Comparison of ENCODE assay signal across 1 cellular context in the genomic region with DNA sequence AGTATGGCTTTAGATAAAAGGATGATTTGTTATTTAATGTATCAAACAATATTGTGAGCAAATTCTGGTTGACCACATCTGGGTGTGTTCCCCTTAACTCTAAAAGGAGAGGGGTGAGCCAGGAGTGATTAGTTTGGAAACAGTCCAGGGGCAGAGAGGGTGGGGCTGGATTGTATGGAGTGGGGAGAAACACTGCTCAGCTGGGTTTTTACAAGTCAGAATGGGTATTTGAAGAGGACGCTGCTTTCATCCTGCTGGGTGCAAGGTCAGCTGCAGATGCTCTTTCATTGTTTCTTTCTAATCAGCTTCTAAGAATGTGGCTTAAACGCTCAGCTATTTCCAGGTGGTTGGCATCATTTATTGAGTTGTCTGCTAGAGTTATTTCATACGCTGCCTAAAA.
TF ChIP-seq lines count a peak whose summit lies in the region.

No MANE protein-coding gene starts in this region.

TF ChIP-seq in GM23338, 12 proteins besides CTCF, POLR2A, EP300 and RAD21 (continued from another document):
- TF ChIP-seq, protein P1, sequence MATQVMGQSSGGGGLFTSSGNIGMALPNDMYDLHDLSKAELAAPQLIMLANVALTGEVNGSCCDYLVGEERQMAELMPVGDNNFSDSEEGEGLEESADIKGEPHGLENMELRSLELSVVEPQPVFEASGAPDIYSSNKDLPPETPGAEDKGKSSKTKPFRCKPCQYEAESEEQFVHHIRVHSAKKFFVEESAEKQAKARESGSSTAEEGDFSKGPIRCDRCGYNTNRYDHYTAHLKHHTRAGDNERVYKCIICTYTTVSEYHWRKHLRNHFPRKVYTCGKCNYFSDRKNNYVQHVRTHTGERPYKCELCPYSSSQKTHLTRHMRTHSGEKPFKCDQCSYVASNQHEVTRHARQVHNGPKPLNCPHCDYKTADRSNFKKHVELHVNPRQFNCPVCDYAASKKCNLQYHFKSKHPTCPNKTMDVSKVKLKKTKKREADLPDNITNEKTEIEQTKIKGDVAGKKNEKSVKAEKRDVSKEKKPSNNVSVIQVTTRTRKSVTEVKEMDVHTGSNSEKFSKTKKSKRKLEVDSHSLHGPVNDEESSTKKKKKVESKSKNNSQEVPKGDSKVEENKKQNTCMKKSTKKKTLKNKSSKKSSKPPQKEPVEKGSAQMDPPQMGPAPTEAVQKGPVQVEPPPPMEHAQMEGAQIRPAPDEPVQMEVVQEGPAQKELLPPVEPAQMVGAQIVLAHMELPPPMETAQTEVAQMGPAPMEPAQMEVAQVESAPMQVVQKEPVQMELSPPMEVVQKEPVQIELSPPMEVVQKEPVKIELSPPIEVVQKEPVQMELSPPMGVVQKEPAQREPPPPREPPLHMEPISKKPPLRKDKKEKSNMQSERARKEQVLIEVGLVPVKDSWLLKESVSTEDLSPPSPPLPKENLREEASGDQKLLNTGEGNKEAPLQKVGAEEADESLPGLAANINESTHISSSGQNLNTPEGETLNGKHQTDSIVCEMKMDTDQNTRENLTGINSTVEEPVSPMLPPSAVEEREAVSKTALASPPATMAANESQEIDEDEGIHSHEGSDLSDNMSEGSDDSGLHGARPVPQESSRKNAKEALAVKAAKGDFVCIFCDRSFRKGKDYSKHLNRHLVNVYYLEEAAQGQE (IDR thresholded peaks at IDR 0.05; ENCODE audit: unreplicated experiment) = no peak
- TF ChIP-seq, protein P2, sequence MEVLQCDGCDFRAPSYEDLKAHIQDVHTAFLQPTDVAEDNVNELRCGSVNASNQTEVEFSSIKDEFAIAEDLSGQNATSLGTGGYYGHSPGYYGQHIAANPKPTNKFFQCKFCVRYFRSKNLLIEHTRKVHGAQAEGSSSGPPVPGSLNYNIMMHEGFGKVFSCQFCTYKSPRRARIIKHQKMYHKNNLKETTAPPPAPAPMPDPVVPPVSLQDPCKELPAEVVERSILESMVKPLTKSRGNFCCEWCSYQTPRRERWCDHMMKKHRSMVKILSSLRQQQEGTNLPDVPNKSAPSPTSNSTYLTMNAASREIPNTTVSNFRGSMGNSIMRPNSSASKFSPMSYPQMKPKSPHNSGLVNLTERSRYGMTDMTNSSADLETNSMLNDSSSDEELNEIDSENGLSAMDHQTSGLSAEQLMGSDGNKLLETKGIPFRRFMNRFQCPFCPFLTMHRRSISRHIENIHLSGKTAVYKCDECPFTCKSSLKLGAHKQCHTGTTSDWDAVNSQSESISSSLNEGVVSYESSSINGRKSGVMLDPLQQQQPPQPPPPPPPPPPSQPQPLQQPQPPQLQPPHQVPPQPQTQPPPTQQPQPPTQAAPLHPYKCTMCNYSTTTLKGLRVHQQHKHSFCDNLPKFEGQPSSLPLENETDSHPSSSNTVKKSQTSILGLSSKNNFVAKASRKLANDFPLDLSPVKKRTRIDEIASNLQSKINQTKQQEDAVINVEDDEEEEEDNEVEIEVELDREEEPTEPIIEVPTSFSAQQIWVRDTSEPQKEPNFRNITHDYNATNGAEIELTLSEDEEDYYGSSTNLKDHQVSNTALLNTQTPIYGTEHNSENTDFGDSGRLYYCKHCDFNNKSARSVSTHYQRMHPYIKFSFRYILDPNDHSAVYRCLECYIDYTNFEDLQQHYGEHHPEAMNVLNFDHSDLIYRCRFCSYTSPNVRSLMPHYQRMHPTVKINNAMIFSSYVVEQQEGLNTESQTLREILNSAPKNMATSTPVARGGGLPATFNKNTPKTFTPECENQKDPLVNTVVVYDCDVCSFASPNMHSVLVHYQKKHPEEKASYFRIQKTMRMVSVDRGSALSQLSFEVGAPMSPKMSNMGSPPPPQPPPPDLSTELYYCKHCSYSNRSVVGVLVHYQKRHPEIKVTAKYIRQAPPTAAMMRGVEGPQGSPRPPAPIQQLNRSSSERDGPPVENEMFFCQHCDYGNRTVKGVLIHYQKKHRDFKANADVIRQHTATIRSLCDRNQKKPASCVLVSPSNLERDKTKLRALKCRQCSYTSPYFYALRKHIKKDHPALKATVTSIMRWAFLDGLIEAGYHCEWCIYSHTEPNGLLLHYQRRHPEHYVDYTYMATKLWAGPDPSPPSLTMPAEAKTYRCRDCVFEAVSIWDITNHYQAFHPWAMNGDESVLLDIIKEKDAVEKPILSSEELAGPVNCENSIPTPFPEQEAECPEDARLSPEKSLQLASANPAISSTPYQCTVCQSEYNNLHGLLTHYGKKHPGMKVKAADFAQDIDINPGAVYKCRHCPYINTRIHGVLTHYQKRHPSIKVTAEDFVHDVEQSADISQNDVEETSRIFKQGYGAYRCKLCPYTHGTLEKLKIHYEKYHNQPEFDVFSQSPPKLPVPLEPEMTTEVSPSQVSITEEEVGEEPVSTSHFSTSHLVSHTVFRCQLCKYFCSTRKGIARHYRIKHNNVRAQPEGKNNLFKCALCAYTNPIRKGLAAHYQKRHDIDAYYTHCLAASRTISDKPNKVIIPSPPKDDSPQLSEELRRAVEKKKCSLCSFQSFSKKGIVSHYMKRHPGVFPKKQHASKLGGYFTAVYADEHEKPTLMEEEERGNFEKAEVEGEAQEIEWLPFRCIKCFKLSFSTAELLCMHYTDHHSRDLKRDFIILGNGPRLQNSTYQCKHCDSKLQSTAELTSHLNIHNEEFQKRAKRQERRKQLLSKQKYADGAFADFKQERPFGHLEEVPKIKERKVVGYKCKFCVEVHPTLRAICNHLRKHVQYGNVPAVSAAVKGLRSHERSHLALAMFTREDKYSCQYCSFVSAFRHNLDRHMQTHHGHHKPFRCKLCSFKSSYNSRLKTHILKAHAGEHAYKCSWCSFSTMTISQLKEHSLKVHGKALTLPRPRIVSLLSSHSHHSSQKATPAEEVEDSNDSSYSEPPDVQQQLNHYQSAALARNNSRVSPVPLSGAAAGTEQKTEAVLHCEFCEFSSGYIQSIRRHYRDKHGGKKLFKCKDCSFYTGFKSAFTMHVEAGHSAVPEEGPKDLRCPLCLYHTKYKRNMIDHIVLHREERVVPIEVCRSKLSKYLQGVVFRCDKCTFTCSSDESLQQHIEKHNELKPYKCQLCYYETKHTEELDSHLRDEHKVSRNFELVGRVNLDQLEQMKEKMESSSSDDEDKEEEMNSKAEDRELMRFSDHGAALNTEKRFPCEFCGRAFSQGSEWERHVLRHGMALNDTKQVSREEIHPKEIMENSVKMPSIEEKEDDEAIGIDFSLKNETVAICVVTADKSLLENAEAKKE (CRISPR knock-in tag; IDR thresholded peaks at IDR 0.05) = no peak
- TF ChIP-seq JUNB (IDR thresholded peaks at IDR 0.05; ENCODE audit: unreplicated experiment) = no peak
